Comparison of ENCODE assay signal across 24 cellular contexts in genomic region chr18:35443434-35443833, GRCh38. TPM values are rescaled to one million over a fixed set of nuclear protein-coding genes. Genes with fewer than 3 reads are reported as not detected.
DNase-seq lines count a peak whose midpoint lies in the region; TF ChIP-seq lines count a peak whose summit lies in the region.
"Had no signal": no experiment of that assay in that cellular context is flagged by ENCODE, and none has a peak within 500 bp of the region (broad histone marks: within the 10 kb centered on the region; RNA-seq: fewer than 3 reads in every experiment).

No MANE protein-coding gene starts in this region.

- H3K4me1 ChIP-seq in BLaER1 treated with 17β-estradiol and CSF1 and Interleukin-3, amounts not matched to agents 10 nM and 100 nM: peaks cover 17 to 30% (median 24%) of the 10 kb centered on the region in 10 experiments
- H3K4me1 ChIP-seq in mesendoderm (ENCODE audit: control insufficient read depth, low read depth, low read length) (peaks cover 2% of the 10 kb centered on the region), testis (no peaks in the 10 kb centered on the region)
- H3K4me1 ChIP-seq: uterus had no signal

- H2BK15ac ChIP-seq in mesendoderm (replicated peaks; ENCODE audit: low read depth): no peak overlapping the region

- H3K4me2 ChIP-seq in BLaER1 treated with 17β-estradiol and CSF1 and Interleukin-3, amounts not matched to agents 10 nM and 100 nM: peak overlapping the region; percentile 54 to 72 (median 62)
- no peak overlapping the region for H3K4me2 ChIP-seq in mesendoderm (ENCODE audit: low read length)

- no peak overlapping the region for H3K9ac ChIP-seq in BLaER1 treated with 17β-estradiol and CSF1 and Interleukin-3, amounts not matched to agents 10 nM and 100 nM
- no peak overlapping the region for H3K9ac ChIP-seq in mesendoderm (ENCODE audit: low read length)

- peaks cover 20% of the 10 kb centered on the region for H3K36me3 Mint-ChIP-seq in endothelial cell (ENCODE audit: low read depth, unreplicated experiment)
- H3K36me3 Mint-ChIP-seq: activated naive CD4-positive, alpha-beta T cell treated with anti-CD3 and anti-CD28 coated beads, Interleukin-2, amount 50 U/mL, for 72 hours; CD4-positive, CD25-positive, alpha-beta regulatory T cell had no signal

- no peak overlapping the region for H3K4me3 ChIP-seq in BLaER1 treated with 17β-estradiol and CSF1 and Interleukin-3, amounts not matched to agents 10 nM and 100 nM
- H3K4me3 ChIP-seq in mesendoderm (ENCODE audit: low read length) (no peak overlapping the region), brain microvascular endothelial cell (ENCODE audit: low read depth, low read length) (no peak overlapping the region), testis (no peak overlapping the region)
- H3K4me3 ChIP-seq: dorsolateral prefrontal cortex, sigmoid colon, uterus had no signal

- in situ Hi-C loops in KBM-7 (cut with MboI; ENCODE audit: low pct_unique_long_range_greater_than_20kb, low sequenced_read_pairs) (no loop called here), brain microvascular endothelial cell (cut with HindIII; ENCODE audit: low pct_ligation_motif_present, low sequenced_read_pairs) (no loop called here)

- no peaks in the 10 kb centered on the region for H4K20me1 ChIP-seq in BLaER1 treated with 17β-estradiol and CSF1 and Interleukin-3, amounts not matched to agents 10 nM and 100 nM

- intact Hi-C loops in testis (cut with DNase I; ENCODE audit: low total_unique reads): no loop called here

- peak overlapping the region; percentile 57 for H3K27ac Mint-ChIP-seq in endothelial cell (ENCODE audit: unreplicated experiment)
- H3K27ac Mint-ChIP-seq: activated naive CD4-positive, alpha-beta T cell treated with anti-CD3 and anti-CD28 coated beads, Interleukin-2, amount 50 U/mL, for 72 hours; activated T-helper 17 cell treated with anti-CD3 and anti-CD28 coated beads, Interleukin-2, amount 50 U/mL, for 72 hours; nephron progenitor cell had no signal

- no peak overlapping the region for H2AK5ac ChIP-seq in mesendoderm (ENCODE audit: low read length)

- H3K79me2 ChIP-seq in mesendoderm (ENCODE audit: control insufficient read depth, insufficient read depth, low read length): no peaks in the 10 kb centered on the region

- DNase-seq in KBM-7 (peak; percentile 56), SKM-1 (lab: John Stamatoyannopoulos, UW; ENCODE audit: unreplicated experiment) (peak; percentile 53), endothelial cell (ENCODE audit: low spot score) (no peak), mesendoderm (no peak), HPDE6-E6E7 (ENCODE audit: extremely low spot score) (no peak), brain microvascular endothelial cell (no peak), testis (no peak)
- DNase-seq: activated CD4-positive, alpha-beta T cell treated with anti-CD3 and anti-CD28 coated beads, Interleukin-2, amount 50 U/mL, for 1 hour; activated CD8-positive, alpha-beta memory T cell treated with anti-CD3 and anti-CD28 coated beads, Interleukin-2, amount 50 U/mL, for 4 hours; aorta; central memory CD4-positive, alpha-beta T cell; dorsolateral prefrontal cortex; NCI-H1417 treated with DMSO at 0.1 percent for 48 hours; NCI-H524; nephron progenitor cell; SHP77; sigmoid colon; stimulated activated CD4-positive, alpha-beta T cell treated with anti-CD3 and anti-CD28 coated beads, Interleukin-15, amount 100 ng/mL, for 24 hours; stimulated activated CD8-positive, alpha-beta memory T cell treated with anti-CD3 and anti-CD28 coated beads, Interleukin-4, amount 100 ng/mL, for 48 hours; uterus had no signal

- no peak overlapping the region for H4K5ac ChIP-seq in mesendoderm (ENCODE audit: low read length)

- peaks cover 27% of the 10 kb centered on the region for H3K4me1 Mint-ChIP-seq in endothelial cell (ENCODE audit: unreplicated experiment)
- H3K4me1 Mint-ChIP-seq: activated T-helper 17 cell treated with anti-CD3 and anti-CD28 coated beads, Interleukin-2, amount 50 U/mL, for 72 hours had no signal

- no peak overlapping the region for H2BK120ac ChIP-seq in mesendoderm (ENCODE audit: low read depth, low read length)

- H3K27me3 ChIP-seq in BLaER1 treated with 17β-estradiol and CSF1 and Interleukin-3, amounts not matched to agents 10 nM and 100 nM: no peaks in the 10 kb centered on the region
- H3K27me3 ChIP-seq in mesendoderm (ENCODE audit: insufficient read depth, low read length, poor library complexity) (no peaks in the 10 kb centered on the region), brain microvascular endothelial cell (replicated peaks) (no peaks in the 10 kb centered on the region), testis (no peaks in the 10 kb centered on the region)
- H3K27me3 ChIP-seq: dorsolateral prefrontal cortex, sigmoid colon, uterus had no signal

- no peaks in the 10 kb centered on the region for H3K9me3 ChIP-seq in BLaER1 treated with 17β-estradiol and CSF1 and Interleukin-3, amounts not matched to agents 10 nM and 100 nM (replicated peaks in 1 of 11)
- no peaks in the 10 kb centered on the region for H3K9me3 ChIP-seq in testis
- H3K9me3 ChIP-seq: sigmoid colon, uterus had no signal

- H3K23ac ChIP-seq in mesendoderm (ENCODE audit: low read length): no peak overlapping the region

- H3K79me1 ChIP-seq in mesendoderm (ENCODE audit: low read length): no peaks in the 10 kb centered on the region

- H2BK5ac ChIP-seq in mesendoderm (ENCODE audit: low read length): no peak overlapping the region

- H4K8ac ChIP-seq in mesendoderm (ENCODE audit: low read depth, low read length): no peak overlapping the region

- no peak overlapping the region for H3K4me3 Mint-ChIP-seq in endothelial cell (ENCODE audit: unreplicated experiment)
- H3K4me3 Mint-ChIP-seq: activated T-helper 17 cell treated with anti-CD3 and anti-CD28 coated beads, Interleukin-2, amount 50 U/mL, for 72 hours; CD4-positive, CD25-positive, alpha-beta regulatory T cell; nephron progenitor cell had no signal

- no peak for TF ChIP-seq POLR2A in testis (IDR thresholded peaks at IDR 0.05)

- no CpG with 5 or more reads among the region's 3 CpGs for WGBS in mesendoderm (ENCODE audit: extremely low coverage, insufficient coverage, low lambda C conversion rate)
- WGBS in testis, 2 donors: 78 to 89% methylated on average over 3 of the region's 3 CpGs

- H3K9me3 Mint-ChIP-seq in endothelial cell (ENCODE audit: unreplicated experiment): no peaks in the 10 kb centered on the region
- H3K9me3 Mint-ChIP-seq: activated naive CD4-positive, alpha-beta T cell treated with anti-CD3 and anti-CD28 coated beads, Interleukin-2, amount 50 U/mL, for 72 hours; activated T-helper 17 cell treated with anti-CD3 and anti-CD28 coated beads, Interleukin-2, amount 50 U/mL, for 72 hours; CD4-positive, CD25-positive, alpha-beta regulatory T cell; nephron progenitor cell had no signal

- no peak overlapping the region for H3K18ac ChIP-seq in mesendoderm (ENCODE audit: low read length)

- peak overlapping the region in 3 of 11 experiments; percentile 17 to 19 (median 17); a peak in 2 of 22 replicates for H3K27ac ChIP-seq in BLaER1 treated with 17β-estradiol and CSF1 and Interleukin-3, amounts not matched to agents 10 nM and 100 nM
- H3K27ac ChIP-seq in mesendoderm (ENCODE audit: low read depth, low read length): no peak overlapping the region
- no peak overlapping the region for H3K27ac ChIP-seq in brain microvascular endothelial cell
- no peak overlapping the region for H3K27ac ChIP-seq in testis
- H3K27ac ChIP-seq: sigmoid colon, uterus had no signal

- no peak overlapping the region for H3K4ac ChIP-seq in mesendoderm (ENCODE audit: low read depth, low read length)

- peaks cover 12% of the 10 kb centered on the region for H3K27me3 Mint-ChIP-seq in endothelial cell (ENCODE audit: unreplicated experiment)

- H3K56ac ChIP-seq in mesendoderm (ENCODE audit: low read length): no peak overlapping the region

- TF ChIP-seq CTCF in endothelial cell (IDR thresholded peaks at IDR 0.05; ENCODE audit: unreplicated experiment): no peak
- no peak for TF ChIP-seq CTCF in brain microvascular endothelial cell (IDR thresholded peaks at IDR 0.05; ENCODE audit: low read depth, low read length, missing control alignments)
- TF ChIP-seq CTCF in testis (IDR thresholded peaks at IDR 0.05): no peak

- 0 out of 22 replicates have a peak, but pooled peaks cover 0 to 4% (median 0%) of the 10 kb centered on the region in 11 experiments for H3K36me3 ChIP-seq in BLaER1 treated with 17β-estradiol and CSF1 and Interleukin-3, amounts not matched to agents 10 nM and 100 nM
- H3K36me3 ChIP-seq in mesendoderm (ENCODE audit: control insufficient read depth, insufficient read depth, low read length): no peaks in the 10 kb centered on the region
- no peaks in the 10 kb centered on the region for H3K36me3 ChIP-seq in brain microvascular endothelial cell (replicated peaks)
- no peaks in the 10 kb centered on the region for H3K36me3 ChIP-seq in testis (ENCODE audit: low read depth, missing control alignments)
- H3K36me3 ChIP-seq: sigmoid colon, uterus had no signal

RNA-seq across cellular contexts. Expression of gene INO80C, which starts 54.3 kb away (rescaled TPM):
- total RNA-seq in endothelial cell (ENCODE audit: unreplicated experiment): 29.7 TPM
- 44.6 TPM for polyA plus RNA-seq in mesendoderm (2013, experiment 1 of 2)
- 39.5 TPM for polyA plus RNA-seq in mesendoderm (2013, experiment 2 of 2)
- total RNA-seq in testis: 10 to 100 TPM; 52.2 to 77.5 TPM
- 155 TPM for polyA plus RNA-seq in testis (ENCODE audit: insufficient read depth, low read depth, low replicate concordance)

Comparison
In these comparisons a context has a peak if more than half of its experiments do, and no peak if none do; other contexts are left out.
1. DNase-seq: peak in KBM-7 (single experiment) and SKM-1 (single experiment); none in endothelial cell (single experiment), mesendoderm (single experiment), HPDE6-E6E7 (single experiment), brain microvascular endothelial cell (single experiment) and testis (single experiment).